8 cellular contexts compared by ENCODE assay signal in the genomic region with DNA sequence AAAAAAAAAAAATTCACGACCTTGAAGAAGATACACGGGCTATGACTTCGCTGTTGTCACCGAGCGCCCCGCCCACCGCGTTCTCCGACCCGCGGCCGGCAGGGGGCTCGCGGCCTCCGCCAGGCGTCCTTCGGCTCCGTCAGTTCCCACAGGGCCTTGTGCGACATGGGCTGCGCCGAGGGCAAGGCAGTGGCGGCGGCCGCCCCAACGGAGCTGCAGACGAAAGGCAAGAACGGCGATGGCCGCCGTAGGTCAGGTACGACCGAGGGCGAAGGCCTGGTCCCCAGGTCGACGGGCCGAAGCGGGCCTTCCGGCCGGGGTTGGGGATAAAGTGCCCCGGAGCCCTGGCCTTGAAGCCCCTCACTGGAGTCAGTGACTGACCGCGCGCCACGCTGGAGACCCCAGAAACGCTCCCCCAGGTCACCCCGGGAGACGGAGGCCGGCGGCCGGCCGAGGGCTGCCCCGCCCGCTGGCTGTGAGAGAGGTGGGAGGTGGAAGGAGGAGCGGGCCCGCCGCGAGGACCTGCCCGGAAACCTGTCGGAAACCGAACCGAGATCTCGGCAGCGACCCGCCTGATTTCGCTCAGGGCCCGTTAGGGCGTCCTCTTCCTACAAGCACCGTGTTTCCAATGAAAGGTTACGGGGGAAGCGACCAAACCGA. TPM values are rescaled to one million over a fixed set of nuclear protein-coding genes. Genes with fewer than 3 reads are reported as not detected.
DNase-seq lines count a peak whose midpoint lies in the region; ATAC-seq and TF ChIP-seq lines count a peak whose summit lies in the region.

A gene (plus strand): TSS at position 142 of the 660 bp plus-strand sequence. CDS start 24 bp downstream, at position 166.

- peak; percentile 91 for ATAC-seq in HG02588 (IDR thresholded peaks at IDR 0.05; ENCODE audit: unreplicated experiment)

- TF ChIP-seq CTCF in GM12872 (IDR thresholded peaks at IDR 0.05; ENCODE audit: insufficient read depth, low read depth, low read length), result peak; percentile 82

- no peak for TF ChIP-seq POLR2A in erythroblast (IDR thresholded peaks at IDR 0.05; ENCODE audit: low read length)

- DNase-seq in NCI-H526 (lab: John Stamatoyannopoulos, UW) (peak; percentile 19 to 92), erythroblast (lab: John Stamatoyannopoulos, UW) (peak; percentile 86 to 92), mucosa of gallbladder (ENCODE audit: low spot score) (peak; percentile 80), NCI-H187 treated with DMSO at 0.1 percent for 48 hours (lab: John Stamatoyannopoulos, UW) (no peak)
- DNase-seq in activated CD8-positive, alpha-beta memory T cell treated with anti-CD3 and anti-CD28 coated beads, Interleukin-2, amount 50 U/mL, for 48 hours, result peak; percentile 91
- peak; percentile 55 to 71 for DNase-seq in stimulated activated CD8-positive, alpha-beta memory T cell treated with anti-CD3 and anti-CD28 coated beads, Interleukin-4, amount 100 ng/mL, for 1 hour (ENCODE audit: low read depth in 2 of 2, low spot score in 1 of 2)

RNA-seq across cellular contexts. Expression of the gene that starts here (rescaled TPM):
- total RNA-seq in mucosa of gallbladder, result 139 TPM
